In genomic region chr10:121378402-121378801, GRCh38 we compare ENCODE assay signal across 22 cellular contexts.
"Had no signal": no experiment of that assay in that cellular context is flagged by ENCODE, and none has a peak within 500 bp of the region (broad histone marks: within the 10 kb centered on the region; RNA-seq: fewer than 3 reads in every experiment).

No MANE protein-coding gene starts in this region.

- ATAC-seq: left colon; left ventricle myocardium superior; lower lobe of right lung; naive thymus-derived CD4-positive, alpha-beta T cell; psoas muscle; right cardiac atrium; stimulated activated naive CD8-positive, alpha-beta T cell treated with anti-CD3 and anti-CD28 coated beads, Interleukin-15, amount 100 ng/mL, for 72 hours had no signal

- DNase-seq: dorsolateral prefrontal cortex; effector CD4-positive, alpha-beta T cell; hypothalamus; immature natural killer cell; islet precursor cell; kidney glomerular epithelial cell; left colon; left ventricle myocardium superior; lower lobe of right lung; naive thymus-derived CD4-positive, alpha-beta T cell; nucleus accumbens; psoas muscle; right cardiac atrium; stimulated activated CD4-positive, alpha-beta T cell treated with anti-CD3 and anti-CD28 coated beads, Interleukin-15, amount 100 ng/mL, for 24 hours; stimulated activated CD4-positive, alpha-beta T cell treated with anti-CD3 and anti-CD28 coated beads, Interleukin-4, amount 100 ng/mL, for 1 hour; stimulated activated CD8-positive, alpha-beta memory T cell treated with anti-CD3 and anti-CD28 coated beads, Interleukin-4, amount 100 ng/mL, for 48 hours; stimulated activated naive CD4-positive, alpha-beta T cell; stimulated activated naive CD8-positive, alpha-beta T cell treated with anti-CD3 and anti-CD28 coated beads, Interleukin-15, amount 100 ng/mL, for 72 hours; transverse colon had no signal

- H3K27me3 ChIP-seq: dorsolateral prefrontal cortex, suprapubic skin, transverse colon, vagina had no signal

- H3K4me1 ChIP-seq: lower lobe of right lung, psoas muscle, suprapubic skin, transverse colon, vagina had no signal

- H3K36me3 ChIP-seq: lower lobe of right lung, suprapubic skin, transverse colon, vagina had no signal

- H3K27ac ChIP-seq: dorsolateral prefrontal cortex, lower lobe of right lung, psoas muscle, skin epidermis, suprapubic skin, transverse colon, vagina had no signal

- H3K4me3 ChIP-seq: dorsolateral prefrontal cortex, lower lobe of right lung, psoas muscle, skin epidermis, suprapubic skin, transverse colon, vagina had no signal

- H3K9me3 ChIP-seq: lower lobe of right lung, psoas muscle, suprapubic skin, transverse colon, vagina had no signal
